In genomic region chr2:105919191-105919811, GRCh38 we compare ENCODE assay signal across 11 cellular contexts.
DNase-seq lines count a peak whose midpoint lies in the region; ATAC-seq and TF ChIP-seq lines count a peak whose summit lies in the region.
"Had no signal": no experiment of that assay in that cellular context is flagged by ENCODE, and none has a peak within 500 bp of the region (broad histone marks: within the 10 kb centered on the region; RNA-seq: fewer than 3 reads in every experiment).

No MANE protein-coding gene starts in this region.

- peaks cover 13% of the 10 kb centered on the region; the same call in 1 of the 2 replicates for H3K4me1 ChIP-seq in PC-9 (replicated peaks; ENCODE audit: insufficient read depth)

- no peak overlapping the region for H3K27ac ChIP-seq in PC-9
- H3K27ac ChIP-seq: skin epidermis had no signal

- ATAC-seq in HG03378 (IDR thresholded peaks at IDR 0.05; ENCODE audit: unreplicated experiment) (no peak), HG03460 (IDR thresholded peaks at IDR 0.05; ENCODE audit: unreplicated experiment) (no peak)

- intact Hi-C loops in PC-9 (cut with micrococcal nuclease; ENCODE audit: unreplicated experiment): loop anchor here (1.0 kb wide), 1 partner anchor 66 kb away; no protein-coding TSS in a partner anchor
- intact Hi-C loops in posterior vena cava (cut with DNase I): no loop called here

- BruUV-seq in PC-9 (replicated peaks; lab: Mats Ljungman, UMichigan): no TSS peak

- H3K27me3 ChIP-seq in PC-9 (ENCODE audit: insufficient read depth, low read depth): no peaks in the 10 kb centered on the region

- TF ChIP-seq CTCF in PC-9 (conservative IDR thresholded peaks at IDR 0.05) (no peak), fibroblast of pulmonary artery (IDR thresholded peaks at IDR 0.05; ENCODE audit: low read length, missing control alignments) (no peak)

- 0 out of 2 replicates have a peak, but pooled peaks cover 3% of the 10 kb centered on the region for H3F3A ChIP-seq in PC-9 (ENCODE audit: insufficient read depth, low read depth)

- H3K4me3 ChIP-seq in PC-9 (no peak overlapping the region), fibroblast of pulmonary artery (replicated peaks; ENCODE audit: low read depth, low read length) (no peak overlapping the region)
- H3K4me3 ChIP-seq: GM12878, skin epidermis had no signal

- CTCF ChIA-PET in PC-9 (lab: Charles Lee): no interaction called here

- POLR2A ChIA-PET in PC-9 (lab: Charles Lee; ENCODE audit: unreplicated experiment): interaction anchor here (0.6 kb wide), 1 partner anchor 366 kb away, joined by 3 read pairs; no protein-coding TSS in a partner anchor

- H3K4me2 ChIP-seq in PC-9: peak overlapping the region; percentile 22; the same call in 1 of the 2 replicates

- H3K9me3 ChIP-seq in PC-9 (ENCODE audit: insufficient read depth, low read depth): no peaks in the 10 kb centered on the region; the same call in 1 of the 2 replicates

- peak; percentile 50 for DNase-seq in HuH-7 (ENCODE audit: low spot score)
- DNase-seq in PC-9: peak; percentile 53 to 62
- peak; percentile 11 for DNase-seq in fibroblast of pulmonary artery (ENCODE audit: low read depth)
- DNase-seq in pons (ENCODE audit: low spot score): peak; percentile 89
- DNase-seq in posterior vena cava (ENCODE audit: low spot score): no peak
- no peak for DNase-seq in NCI-H510A treated with DMSO at 0.1 percent for 48 hours (lab: John Stamatoyannopoulos, UW)
- DNase-seq: NCI-H446 had no signal

- no peak overlapping the region for H2AFZ ChIP-seq in PC-9

- H3K9me2 ChIP-seq in PC-9 (ENCODE audit: insufficient read depth): no peaks in the 10 kb centered on the region

- no peaks in the 10 kb centered on the region for H4K20me1 ChIP-seq in PC-9 (ENCODE audit: insufficient read depth)

- H3K36me3 ChIP-seq in PC-9 (ENCODE audit: low read depth): no peaks in the 10 kb centered on the region

- no peaks in the 10 kb centered on the region for H3K79me2 ChIP-seq in PC-9 (ENCODE audit: low read depth)

Comparison
In these comparisons a context has a peak if more than half of its experiments do, and no peak if none do; other contexts are left out.
1. DNase-seq: peak in HuH-7 (single experiment), PC-9 (2 of 2), fibroblast of pulmonary artery (single experiment) and pons (single experiment); none in posterior vena cava (single experiment) and NCI-H510A treated with DMSO at 0.1 percent for 48 hours (single experiment).